25 cellular contexts compared by ENCODE assay signal in genomic region chr1:46635205-46635604, GRCh38. TPM values are rescaled to one million over a fixed set of nuclear protein-coding genes. Genes with fewer than 3 reads are reported as not detected.
"Had no signal": no experiment of that assay in that cellular context is flagged by ENCODE, and none has a peak within 500 bp of the region (broad histone marks: within the 10 kb centered on the region; RNA-seq: fewer than 3 reads in every experiment).

No MANE protein-coding gene starts in this region.

- DNase-seq: activated B cell treated with CpG ODN at 0.5 μM for 24 hours; activated CD4-positive, alpha-beta memory T cell treated with anti-CD3 and anti-CD28 coated beads, Interleukin-2, amount 10 ng/mL, durations not matched to agents 7 days and 5 days; activated CD4-positive, alpha-beta T cell treated with anti-CD3 and anti-CD28 coated beads for 1 hour; activated CD4-positive, alpha-beta T cell treated with anti-CD3 and anti-CD28 coated beads, Interleukin-2, amount 50 U/mL, for 1 hour; activated CD8-positive, alpha-beta memory T cell treated with anti-CD3 and anti-CD28 coated beads, Interleukin-2, amount 50 U/mL, for 48 hours; activated naive CD4-positive, alpha-beta T cell treated with anti-CD3 and anti-CD28 coated beads, Interleukin-2, amount 50 U/mL, for 16 hours; activated naive CD8-positive, alpha-beta T cell treated with anti-CD3 and anti-CD28 coated beads, Interleukin-2, amount 10 ng/mL, durations not matched to agents 7 days and 5 days; activated T-cell treated with anti-CD3 and anti-CD28 coated beads, Interleukin-2, amount 50 U/mL, for 1 hour; adrenal gland; anterior cingulate cortex; colonic mucosa; dermis blood vessel endothelial cell; NCI-H1092; NCI-H1417; NCI-H1694 treated with DMSO at 0.1 percent for 48 hours; NCI-H2029 treated with DMSO at 0.1 percent for 48 hours; NCI-H345; NCI-H510A; NCI-H526 treated with DMSO at 0.1 percent for 48 hours; NCI-H82; OCI-M1; SHP77 treated with DMSO at 0.1 percent for 48 hours had no signal

- H3K36me3 ChIP-seq: colonic mucosa had no signal

- H3K9me3 ChIP-seq: adrenal gland, colonic mucosa had no signal

- H3K27me3 ChIP-seq: adrenal gland, colonic mucosa had no signal

- H3K27ac ChIP-seq: adrenal gland, colonic mucosa had no signal

- H3K4me3 ChIP-seq: adrenal gland, colonic mucosa had no signal

RNA-seq across cellular contexts. Expression of gene TEX38, which starts 36.4 kb away (rescaled TPM):
- total RNA-seq: activated B cell treated with CpG ODN at 0.5 μM for 24 hours; activated CD4-positive, alpha-beta memory T cell treated with anti-CD3 and anti-CD28 coated beads, Interleukin-2, amount 10 ng/mL, durations not matched to agents 7 days and 5 days; activated naive CD8-positive, alpha-beta T cell treated with anti-CD3 and anti-CD28 coated beads, Interleukin-2, amount 10 ng/mL, durations not matched to agents 7 days and 5 days; cerebellum; colonic mucosa; M059J; SK-MEL-5 had no signal
